Comparison of ENCODE assay signal across 12 cellular contexts in the genomic region with DNA sequence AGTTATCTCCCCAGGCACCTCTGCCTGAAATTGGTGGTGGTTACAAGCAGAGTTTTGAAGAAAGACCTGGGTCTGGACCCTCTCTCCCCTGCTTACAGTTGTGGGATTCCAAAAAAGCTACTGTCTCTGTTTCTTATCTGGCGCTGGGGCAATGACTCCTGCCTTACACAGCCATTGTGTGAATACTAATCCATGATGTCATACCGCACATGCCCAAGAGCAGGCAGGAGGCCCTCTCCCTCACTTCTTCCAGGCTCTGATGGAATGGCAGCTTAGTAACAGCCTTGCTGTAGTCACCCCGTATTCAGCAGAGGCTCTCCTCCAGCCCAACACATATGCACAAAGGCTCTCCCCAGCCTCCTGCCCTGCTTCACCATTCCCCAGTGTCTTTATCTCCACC.
DNase-seq lines count a peak whose midpoint lies in the region; TF ChIP-seq lines count a peak whose summit lies in the region.
"Had no signal": no experiment of that assay in that cellular context is flagged by ENCODE, and none has a peak within 500 bp of the region (broad histone marks: within the 10 kb centered on the region; RNA-seq: fewer than 3 reads in every experiment).

No MANE protein-coding gene starts in this region.

- TF ChIP-seq POLR2A in spleen (IDR thresholded peaks at IDR 0.05), result no peak

- 93 to 98% (median 95%) methylated on average over 3 of the region's 3 CpGs for WGBS in spleen, 5 donors

- no peaks in the 10 kb centered on the region for H3K36me3 ChIP-seq in SJSA1
- no peaks in the 10 kb centered on the region for H3K36me3 ChIP-seq in spleen
- H3K36me3 ChIP-seq in H7 (replicated peaks; ENCODE audit: control insufficient read depth, insufficient read depth, low read length), result no peaks in the 10 kb centered on the region
- H3K36me3 ChIP-seq: heart left ventricle had no signal

- intact Hi-C loops in spleen (cut with DNase I; ENCODE audit: low total_unique reads), result no loop called here

- H3K9me3 Mint-ChIP-seq in activated naive CD4-positive, alpha-beta T cell treated with anti-CD3 and anti-CD28 coated beads, Interleukin-2, amount 50 U/mL, for 24 hours, result no peaks in the 10 kb centered on the region
- H3K9me3 Mint-ChIP-seq in activated naive CD4-positive, alpha-beta T cell treated with anti-CD3 and anti-CD28 coated beads, Interleukin-2, amount 10 ng/mL, durations not matched to agents 7 days and 5 days, result no peaks in the 10 kb centered on the region

- H3K9me3 ChIP-seq in SJSA1 (replicated peaks) (no peaks in the 10 kb centered on the region), spleen (no peaks in the 10 kb centered on the region)
- H3K9me3 ChIP-seq: heart left ventricle had no signal

- H3K4me3 ChIP-seq in SJSA1 (no peak overlapping the region), fibroblast of pulmonary artery (replicated peaks; ENCODE audit: low read depth, low read length) (no peak overlapping the region), spleen (no peak overlapping the region), H7 (ENCODE audit: insufficient read depth, low read depth, low read length) (no peak overlapping the region)
- H3K4me3 ChIP-seq: heart left ventricle had no signal

- H3K27me3 ChIP-seq in SJSA1 (replicated peaks), result no peaks in the 10 kb centered on the region
- no peaks in the 10 kb centered on the region for H3K27me3 ChIP-seq in spleen (replicated peaks in 1 of 7)
- no peaks in the 10 kb centered on the region for H3K27me3 ChIP-seq in H7 (ENCODE audit: control insufficient read depth, insufficient read depth, low read length)
- H3K27me3 ChIP-seq: heart left ventricle had no signal

- H3K27me3 Mint-ChIP-seq in activated naive CD4-positive, alpha-beta T cell treated with anti-CD3 and anti-CD28 coated beads, Interleukin-2, amount 50 U/mL, for 24 hours, result no peaks in the 10 kb centered on the region
- H3K27me3 Mint-ChIP-seq in activated naive CD4-positive, alpha-beta T cell treated with anti-CD3 and anti-CD28 coated beads, Interleukin-2, amount 10 ng/mL, durations not matched to agents 7 days and 5 days, result no peaks in the 10 kb centered on the region

- CTCF ChIA-PET in activated naive CD4-positive, alpha-beta T cell treated with anti-CD3 and anti-CD28 coated beads, Interleukin-2, amount 10 ng/mL, durations not matched to agents 7 days and 5 days (lab: Charles Lee), result interaction anchor here (1.3 to 2.2 kb wide), 6 partner anchors 11 to 209 kb away, joined by 3 to 7 read pairs (median 4); no protein-coding TSS in a partner anchor

- no peaks in the 10 kb centered on the region for H3K36me3 Mint-ChIP-seq in activated naive CD4-positive, alpha-beta T cell treated with anti-CD3 and anti-CD28 coated beads, Interleukin-2, amount 50 U/mL, for 24 hours
- H3K36me3 Mint-ChIP-seq in activated naive CD4-positive, alpha-beta T cell treated with anti-CD3 and anti-CD28 coated beads, Interleukin-2, amount 10 ng/mL, durations not matched to agents 7 days and 5 days, result no peaks in the 10 kb centered on the region

- no peak overlapping the region for H3K4me3 Mint-ChIP-seq in activated naive CD4-positive, alpha-beta T cell treated with anti-CD3 and anti-CD28 coated beads, Interleukin-2, amount 50 U/mL, for 24 hours
- H3K4me3 Mint-ChIP-seq in activated naive CD4-positive, alpha-beta T cell treated with anti-CD3 and anti-CD28 coated beads, Interleukin-2, amount 10 ng/mL, durations not matched to agents 7 days and 5 days, result no peak overlapping the region

- H3K4me1 Mint-ChIP-seq in activated naive CD4-positive, alpha-beta T cell treated with anti-CD3 and anti-CD28 coated beads, Interleukin-2, amount 50 U/mL, for 24 hours, result peaks cover 80% of the 10 kb centered on the region
- H3K4me1 Mint-ChIP-seq in activated naive CD4-positive, alpha-beta T cell treated with anti-CD3 and anti-CD28 coated beads, Interleukin-2, amount 10 ng/mL, durations not matched to agents 7 days and 5 days, result peaks cover 21% of the 10 kb centered on the region

- H3K27ac ChIP-seq in SJSA1, result peak overlapping the region; percentile 60
- peak overlapping the region in 6 of 8 donors; percentile 16 to 68 (median 52) for H3K27ac ChIP-seq in spleen

- no peak for DNase-seq in activated naive CD4-positive, alpha-beta T cell treated with anti-CD3 and anti-CD28 coated beads, Interleukin-2, amount 10 ng/mL, durations not matched to agents 7 days and 5 days
- DNase-seq in SJSA1 (ENCODE audit: low read depth in 1 of 2, low spot score in 2 of 2), result peak in 1 of 2 experiments; percentile 36
- peak; percentile 77 for DNase-seq in fibroblast of pulmonary artery (ENCODE audit: low read depth)
- no peak for DNase-seq in spleen
- no peak for DNase-seq in H7
- no peak for DNase-seq in mesenteric fat pad (ENCODE audit: low spot score)
- DNase-seq in iPS-NIHi7 (ENCODE audit: extremely low spot score), result no peak
- DNase-seq: heart left ventricle, midbrain, MM.1S, NCI-H748 treated with DMSO at 0.1 percent for 48 hours had no signal

- H3K27ac Mint-ChIP-seq in activated naive CD4-positive, alpha-beta T cell treated with anti-CD3 and anti-CD28 coated beads, Interleukin-2, amount 50 U/mL, for 24 hours, result peak overlapping the region; percentile 52
- no peak overlapping the region for H3K27ac Mint-ChIP-seq in activated naive CD4-positive, alpha-beta T cell treated with anti-CD3 and anti-CD28 coated beads, Interleukin-2, amount 10 ng/mL, durations not matched to agents 7 days and 5 days

- TF ChIP-seq CTCF in fibroblast of pulmonary artery (IDR thresholded peaks at IDR 0.05; ENCODE audit: low read length, missing control alignments), result no peak
- TF ChIP-seq CTCF in spleen (IDR thresholded peaks at IDR 0.05 in 8 of 11, conservative IDR thresholded peaks at IDR 0.05 in 3 of 11), result no peak

- peaks cover 35% of the 10 kb centered on the region for H3K4me1 ChIP-seq in SJSA1 (replicated peaks)
- H3K4me1 ChIP-seq in spleen, result peaks cover 4 to 59% (median 28%) of the 10 kb centered on the region in 6 donors
